Comparison of ENCODE assay signal across 12 cellular contexts in the genomic region with DNA sequence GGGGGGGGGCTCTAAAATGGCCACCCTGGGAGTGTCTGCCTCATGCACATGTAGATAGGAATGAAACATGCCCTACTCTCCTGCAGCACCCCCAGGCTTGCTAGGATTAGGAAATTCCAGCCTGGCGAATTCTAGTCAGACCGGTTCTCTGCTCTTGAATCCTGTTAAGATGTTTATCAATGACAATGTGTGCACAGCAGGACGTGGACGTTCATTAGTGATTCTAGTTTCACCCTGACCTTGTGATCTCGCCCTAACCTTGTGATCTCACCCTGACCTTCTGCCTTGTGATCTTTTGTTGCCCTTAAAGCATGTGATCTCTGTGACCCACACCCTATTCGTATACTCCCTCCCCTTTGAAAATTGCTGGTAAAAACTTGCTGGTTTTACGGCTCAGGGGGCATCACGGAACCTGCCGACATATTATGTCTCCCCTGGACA. TPM values are rescaled to one million over a fixed set of nuclear protein-coding genes. Genes with fewer than 3 reads are reported as not detected.
DNase-seq lines count a peak whose midpoint lies in the region; ATAC-seq and TF ChIP-seq lines count a peak whose summit lies in the region.
"Not testable (repeated sequence)": the region's sequence is repeated elsewhere in the genome, so short reads cannot be mapped to it uniquely, and the experiment has no call there.
"Had no signal": no experiment of that assay in that cellular context is flagged by ENCODE, and none has a peak within 500 bp of the region (broad histone marks: within the 10 kb centered on the region; RNA-seq: fewer than 3 reads in every experiment).

No MANE protein-coding gene starts in this region.

- H3K27ac ChIP-seq in VCaP (peak overlapping the region; percentile 66), left lung (peak overlapping the region; percentile 4 to 19)

- H3K4me3 ChIP-seq in LNCaP clone FGC (ENCODE audit: low read depth, low read length); left lung: not testable (repeated sequence)

- not testable (repeated sequence) for H3K9me3 Mint-ChIP-seq in neural crest cell, type B pancreatic cell

- not testable (repeated sequence) for H3K4me3 Mint-ChIP-seq in neural crest cell
- peak overlapping the region; percentile 21 for H3K4me3 Mint-ChIP-seq in type B pancreatic cell

- DNase-seq in DMS53 (lab: John Stamatoyannopoulos, UW) (peak; percentile 96), LNCaP clone FGC (ENCODE audit: low read depth) (peak; percentile 74), NCI-H510A (lab: John Stamatoyannopoulos, UW) (peak; percentile 37), glomerular visceral epithelial cell (ENCODE audit: extremely low spot score) (peak; percentile 31), neural crest cell (ENCODE audit: low read depth, low spot score) (peak; percentile 3)
- not testable (repeated sequence) for DNase-seq in left lung; type B pancreatic cell (ENCODE audit: extremely low spot score, unreplicated experiment)

- TF ChIP-seq CTCF in LNCaP clone FGC (IDR thresholded peaks at IDR 0.05; ENCODE audit: control insufficient read depth, extremely low read depth, insufficient read depth); VCaP (conservative IDR thresholded peaks at IDR 0.05); left lung (IDR thresholded peaks at IDR 0.05); neural crest cell (conservative IDR thresholded peaks at IDR 0.05); type B pancreatic cell (conservative IDR thresholded peaks at IDR 0.05): not testable (repeated sequence)

- H3K36me3 Mint-ChIP-seq in neural crest cell (ENCODE audit: low read depth); type B pancreatic cell: not testable (repeated sequence)

- H3K4me1 ChIP-seq in left lung: not testable (repeated sequence)

- intact Hi-C loops in left lung (cut with DNase I): not testable (repeated sequence)

- H3K4me1 Mint-ChIP-seq in neural crest cell (peaks cover 18% of the 10 kb centered on the region), type B pancreatic cell (ENCODE audit: unreplicated experiment) (peaks cover 14% of the 10 kb centered on the region)

- ATAC-seq in left lung: peak; percentile 43

- H3K9me3 ChIP-seq in left lung: not testable (repeated sequence)

- H3K27ac Mint-ChIP-seq in neural crest cell (ENCODE audit: unreplicated experiment): peak overlapping the region; percentile 74
- H3K27ac Mint-ChIP-seq in type B pancreatic cell: peak overlapping the region; percentile 90

- not testable (repeated sequence) for H3K27me3 ChIP-seq in left lung

- not testable (repeated sequence) for H3K27me3 Mint-ChIP-seq in neural crest cell (ENCODE audit: low read depth); type B pancreatic cell

- H3K36me3 ChIP-seq in left lung: not testable (repeated sequence)

RNA-seq across cellular contexts. Expression of a gene that starts 19.6 kb away (rescaled TPM):
- 1 to 10 TPM; 1.2 to 1.6 TPM for total RNA-seq in left lung
- 0.16 TPM in 1 of 2 replicates, not detected in the other for total RNA-seq in neural crest cell
- total RNA-seq in type B pancreatic cell (ENCODE audit: low replicate concordance): 0.22 TPM in 1 of 2 replicates, not detected in the other
- total RNA-seq: activated CD4-positive, alpha-beta memory T cell treated with anti-CD3 and anti-CD28 coated beads for 36 hours; activated naive CD4-positive, alpha-beta T cell treated with anti-CD3 and anti-CD28 coated beads for 36 hours; activated T-helper 1 cell treated with anti-CD3 and anti-CD28 coated beads, Interleukin-12 subunit alpha, Interleukin-12 subunit beta, Interleukin-2, Interleukin-4 antibody, amounts not matched to agents 30 ng/mL and 10 ng/mL and 1 ng/mL, durations not matched to agents 14 hours and 24 hours and 36 hours; OCI-LY7 had no signal

RNA-seq across cellular contexts. Expression of a gene that starts 23.4 kb away (rescaled TPM):
- 1 to 10 TPM; 1.4 to 2.1 TPM for total RNA-seq in left lung
- not detected in 2 replicates for total RNA-seq in neural crest cell
- 0.39 TPM in 1 of 2 replicates, not detected in the other for total RNA-seq in type B pancreatic cell (ENCODE audit: low replicate concordance)
- total RNA-seq: activated CD4-positive, alpha-beta memory T cell treated with anti-CD3 and anti-CD28 coated beads for 36 hours; activated naive CD4-positive, alpha-beta T cell treated with anti-CD3 and anti-CD28 coated beads for 36 hours; activated T-helper 1 cell treated with anti-CD3 and anti-CD28 coated beads, Interleukin-12 subunit alpha, Interleukin-12 subunit beta, Interleukin-2, Interleukin-4 antibody, amounts not matched to agents 30 ng/mL and 10 ng/mL and 1 ng/mL, durations not matched to agents 14 hours and 24 hours and 36 hours; OCI-LY7 had no signal
